ENCODE assay signal across 8 cellular contexts in the genomic region with DNA sequence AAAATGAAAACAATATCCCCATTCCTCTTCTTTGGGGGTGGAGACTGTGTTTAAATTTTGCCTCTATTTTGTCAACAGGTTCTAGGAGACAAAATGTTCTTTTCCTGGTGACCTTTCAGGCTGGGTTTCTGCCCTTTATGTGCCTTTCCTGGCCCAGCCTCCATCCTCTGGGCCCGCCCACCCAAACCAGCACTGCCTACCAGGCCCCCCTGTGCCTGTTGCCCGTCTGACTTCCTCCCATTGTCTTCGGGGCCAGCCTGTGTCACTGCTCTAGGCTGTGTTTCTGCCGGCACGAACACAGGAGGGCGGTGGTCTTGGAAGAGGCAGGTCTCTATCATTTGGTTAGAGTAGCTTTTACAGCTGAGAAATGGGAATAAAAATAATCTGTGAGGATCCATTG. TPM values are rescaled to one million over a fixed set of nuclear protein-coding genes. Genes with fewer than 3 reads are reported as not detected.
A peak's percentile ranks its signal among the peaks of the same experiment; 100 is the strongest.
DNase-seq lines count a peak whose midpoint lies in the region; ATAC-seq and TF ChIP-seq lines count a peak whose summit lies in the region.

No MANE protein-coding gene starts in this region.

- H3K27me3 ChIP-seq in left lung, result no peaks in the 10 kb centered on the region

- H3K4me1 ChIP-seq in left lung, result peaks cover 65 to 100% of the 10 kb centered on the region in 2 donors

- peak overlapping the region; percentile 71 to 98 for H3K27ac ChIP-seq in left lung

- peak overlapping the region in 1 of 2 donors; percentile 13 for H3K4me3 ChIP-seq in left lung

- in situ Hi-C loops in GM13977 (cut with MboI; ENCODE audit: low pct_unique_long_range_greater_than_20kb, low sequenced_read_pairs, unreplicated experiment), result no loop called here

- no peaks in the 10 kb centered on the region for H3K9me3 ChIP-seq in left lung

- H3K36me3 ChIP-seq in left lung, result peaks cover 0 to 35% of the 10 kb centered on the region in 2 donors

- peak in 1 of 2 donors; percentile 20 for TF ChIP-seq CTCF in left lung (IDR thresholded peaks at IDR 0.05)
- no peak for TF ChIP-seq CTCF in GM13977 (IDR thresholded peaks at IDR 0.05; ENCODE audit: extremely low read depth, insufficient read depth, missing control alignments)

- intact Hi-C loops in left lung (cut with DNase I), result no loop called here

- ATAC-seq in left lung, result peak; percentile 46
- ATAC-seq in GM18861 (IDR thresholded peaks at IDR 0.05; ENCODE audit: unreplicated experiment), result no peak

- DNase-seq in T follicular helper cell (ENCODE audit: low read depth) (peak; percentile 39), anterior cingulate cortex (lab: John Stamatoyannopoulos, UW) (peak in 30 of 58 donors; percentile 32 to 78 (median 52)), left lung (peak; percentile 66 to 83), RPMI8226 (no peak), GM13977 (ENCODE audit: low spot score) (no peak), NCI-H2107 (lab: John Stamatoyannopoulos, UW) (no peak)
- DNase-seq in stimulated activated CD8-positive, alpha-beta memory T cell treated with anti-CD3 and anti-CD28 coated beads, Interleukin-15, amount 100 ng/mL, for 4 hours (ENCODE audit: low read depth in 2 of 2), result peak; percentile 42 to 54

RNA-seq across cellular contexts. Expression of a gene that starts 13.9 kb away (rescaled TPM):
- total RNA-seq in left lung, result 100 to 1,000 TPM; 116 to 158 TPM

RNA-seq across cellular contexts. Expression of a gene that starts 59.7 kb away (rescaled TPM):
- total RNA-seq in left lung, result 10 to 100 TPM; 46.2 to 50.1 TPM

Comparison
In these comparisons a context has a peak if more than half of its experiments do, and no peak if none do; other contexts are left out.
1. DNase-seq: peak in T follicular helper cell (single experiment), anterior cingulate cortex (30 of 58), left lung (2 of 2) and stimulated activated CD8-positive, alpha-beta memory T cell treated with anti-CD3 and anti-CD28 coated beads, Interleukin-15, amount 100 ng/mL, for 4 hours (2 of 2); none in RPMI8226 (single experiment), GM13977 (single experiment) and NCI-H2107 (single experiment).